ENCODE assay signal across 18 cellular contexts in genomic region chr1:80882552-80882951, GRCh38.
DNase-seq lines count a peak whose midpoint lies in the region; ATAC-seq, FAIRE-seq and TF ChIP-seq lines count a peak whose summit lies in the region.
"Had no signal": no experiment of that assay in that cellular context is flagged by ENCODE, and none has a peak within 500 bp of the region (broad histone marks: within the 10 kb centered on the region; RNA-seq: fewer than 3 reads in every experiment).

No MANE protein-coding gene starts in this region.

- H3K36me3 ChIP-seq in bronchial epithelial cell (ENCODE audit: control insufficient read depth, insufficient read depth, low read length) (no peaks in the 10 kb centered on the region), OCI-LY7 (ENCODE audit: insufficient read depth, low read length) (no peaks in the 10 kb centered on the region)
- H3K36me3 ChIP-seq: HAP-1, prostate gland, uterus had no signal

- H3K36me3 Mint-ChIP-seq in activated T-helper 1 cell treated with anti-CD3 and anti-CD28 coated beads, Interleukin-12 subunit alpha, Interleukin-12 subunit beta, Interleukin-2, Interleukin-4 antibody, amounts not matched to agents 30 ng/mL and 10 ng/mL and 1 ng/mL, durations not matched to agents 14 hours and 24 hours and 36 hours (ENCODE audit: low read depth): no peaks in the 10 kb centered on the region

- H2AFZ ChIP-seq in OCI-LY7 (ENCODE audit: low read length): no peak overlapping the region

- no peak overlapping the region for H3K4me3 Mint-ChIP-seq in activated T-helper 1 cell treated with anti-CD3 and anti-CD28 coated beads, Interleukin-12 subunit alpha, Interleukin-12 subunit beta, Interleukin-2, Interleukin-4 antibody, amounts not matched to agents 30 ng/mL and 10 ng/mL and 1 ng/mL, durations not matched to agents 14 hours and 24 hours and 36 hours

- BruUV-seq in OCI-LY7 (replicated peaks; lab: Mats Ljungman, UMichigan): no TSS peak

- no peaks in the 10 kb centered on the region for H3K9me3 ChIP-seq in OCI-LY7 (ENCODE audit: low read length)
- H3K9me3 ChIP-seq: HAP-1, prostate gland, uterus had no signal

- H3K4me1 Mint-ChIP-seq in activated T-helper 1 cell treated with anti-CD3 and anti-CD28 coated beads, Interleukin-12 subunit alpha, Interleukin-12 subunit beta, Interleukin-2, Interleukin-4 antibody, amounts not matched to agents 30 ng/mL and 10 ng/mL and 1 ng/mL, durations not matched to agents 14 hours and 24 hours and 36 hours (ENCODE audit: low read depth): no peaks in the 10 kb centered on the region

- no peak overlapping the region for H3K4me3 ChIP-seq in bronchial epithelial cell (ENCODE audit: low read depth, low read length)
- no peak overlapping the region for H3K4me3 ChIP-seq in OCI-LY7 (ENCODE audit: low read depth, low read length, poor library complexity, severe bottlenecking)
- H3K4me3 ChIP-seq: HAP-1, prostate gland, uterus had no signal

- POLR2A ChIA-PET in OCI-LY7 (lab: Charles Lee): no interaction called here

- no peak for FAIRE-seq in HTR-8/SVneo (lab: Jason Lieb, UNC)
- no peak for FAIRE-seq in bronchial epithelial cell (lab: Jason Lieb, UNC)

- H3K27me3 Mint-ChIP-seq in activated T-helper 1 cell treated with anti-CD3 and anti-CD28 coated beads, Interleukin-12 subunit alpha, Interleukin-12 subunit beta, Interleukin-2, Interleukin-4 antibody, amounts not matched to agents 30 ng/mL and 10 ng/mL and 1 ng/mL, durations not matched to agents 14 hours and 24 hours and 36 hours (ENCODE audit: insufficient read depth): no peaks in the 10 kb centered on the region

- no peaks in the 10 kb centered on the region for H3K27me3 ChIP-seq in bronchial epithelial cell (ENCODE audit: control insufficient read depth, insufficient read depth, low read length)
- H3K27me3 ChIP-seq: uterus had no signal

- no peak for TF ChIP-seq CTCF in bronchial epithelial cell (IDR thresholded peaks at IDR 0.05; ENCODE audit: insufficient read depth, low read length, severe bottlenecking)
- no peak for TF ChIP-seq CTCF in OCI-LY7 (conservative IDR thresholded peaks at IDR 0.05; ENCODE audit: low read length)

- no peaks in the 10 kb centered on the region for H4K20me1 ChIP-seq in OCI-LY7 (ENCODE audit: insufficient read depth, low read length)

- H3K79me2 ChIP-seq in OCI-LY7 (ENCODE audit: insufficient read depth, low read depth, low read length): no peaks in the 10 kb centered on the region

- no peaks in the 10 kb centered on the region for H3K9me2 ChIP-seq in OCI-LY7 (ENCODE audit: insufficient read depth, low read length)

- H3K4me1 ChIP-seq in OCI-LY7 (ENCODE audit: insufficient read depth, low read length, poor library complexity, severe bottlenecking): no peaks in the 10 kb centered on the region
- H3K4me1 ChIP-seq: HAP-1, prostate gland, uterus had no signal

- CTCF ChIA-PET in OCI-LY7 (lab: Charles Lee; ENCODE audit: unreplicated experiment): no interaction called here

- no peak overlapping the region for H3K27ac Mint-ChIP-seq in activated T-helper 1 cell treated with anti-CD3 and anti-CD28 coated beads, Interleukin-12 subunit alpha, Interleukin-12 subunit beta, Interleukin-2, Interleukin-4 antibody, amounts not matched to agents 30 ng/mL and 10 ng/mL and 1 ng/mL, durations not matched to agents 14 hours and 24 hours and 36 hours

- no peak overlapping the region for H3K27ac ChIP-seq in OCI-LY7 (ENCODE audit: low read depth, low read length, poor library complexity, severe bottlenecking)
- H3K27ac ChIP-seq: prostate gland, uterus had no signal

- ATAC-seq in GM18511 (IDR thresholded peaks at IDR 0.05; ENCODE audit: unreplicated experiment): no peak

- H3K9me3 Mint-ChIP-seq in activated T-helper 1 cell treated with anti-CD3 and anti-CD28 coated beads, Interleukin-12 subunit alpha, Interleukin-12 subunit beta, Interleukin-2, Interleukin-4 antibody, amounts not matched to agents 30 ng/mL and 10 ng/mL and 1 ng/mL, durations not matched to agents 14 hours and 24 hours and 36 hours: no peaks in the 10 kb centered on the region

- H3K4me2 ChIP-seq in OCI-LY7 (ENCODE audit: low read length): no peak overlapping the region

- intact Hi-C loops in OCI-LY7 (cut with micrococcal nuclease; ENCODE audit: unreplicated experiment): no loop called here
- intact Hi-C loops in activated T-helper 1 cell treated with anti-CD3 and anti-CD28 coated beads, Interleukin-12 subunit alpha, Interleukin-12 subunit beta, Interleukin-2, Interleukin-4 antibody, amounts not matched to agents 30 ng/mL and 10 ng/mL and 1 ng/mL, durations not matched to agents 14 hours and 24 hours and 36 hours (cut with micrococcal nuclease): no loop called here

- in situ Hi-C loops in ACHN (cut with HindIII; ENCODE audit: low pct_ligation_motif_present, low pct_unique_long_range_greater_than_20kb, low sequenced_read_pairs): no loop called here

- peak; percentile 70 for DNase-seq in ACHN
- DNase-seq in HTR-8/SVneo (ENCODE audit: insufficient read length, low spot score): peak; percentile 20
- DNase-seq in bronchial epithelial cell (ENCODE audit: low read depth): peak; percentile 37
- peak; percentile 50 for DNase-seq in kidney glomerular epithelial cell (lab: John Stamatoyannopoulos, UW)
- no peak for DNase-seq in CD1c-positive myeloid dendritic cell (ENCODE audit: extremely low spot score)
- no peak for DNase-seq in OCI-LY7 (ENCODE audit: low spot score)
- DNase-seq in activated T-helper 1 cell treated with anti-CD3 and anti-CD28 coated beads, Interleukin-12 subunit alpha, Interleukin-12 subunit beta, Interleukin-2, Interleukin-4 antibody, amounts not matched to agents 30 ng/mL and 10 ng/mL and 1 ng/mL, durations not matched to agents 14 hours and 24 hours and 36 hours (ENCODE audit: low spot score): no peak
- DNase-seq: activated CD8-positive, alpha-beta memory T cell treated with anti-CD3 and anti-CD28 coated beads, Interleukin-2, amount 50 U/mL, for 48 hours; DND-41; effector CD4-positive, alpha-beta T cell; hippocampal formation; NCI-H1105 treated with DMSO at 0.1 percent for 48 hours; NCI-H526 treated with DMSO at 0.1 percent for 48 hours; stimulated activated CD4-positive, alpha-beta T cell treated with anti-CD3 and anti-CD28 coated beads, Interleukin-2, amount 100 ng/mL, for 24 hours; uterus had no signal

Comparison
In these comparisons a context has a peak if more than half of its experiments do, and no peak if none do; other contexts are left out.
1. DNase-seq: peak in ACHN (single experiment), HTR-8/SVneo (single experiment), bronchial epithelial cell (single experiment) and kidney glomerular epithelial cell (single experiment); none in CD1c-positive myeloid dendritic cell (single experiment), OCI-LY7 (single experiment) and activated T-helper 1 cell treated with anti-CD3 and anti-CD28 coated beads, Interleukin-12 subunit alpha, Interleukin-12 subunit beta, Interleukin-2, Interleukin-4 antibody, amounts not matched to agents 30 ng/mL and 10 ng/mL and 1 ng/mL, durations not matched to agents 14 hours and 24 hours and 36 hours (single experiment).